8 cellular contexts compared by ENCODE assay signal in the genomic region with DNA sequence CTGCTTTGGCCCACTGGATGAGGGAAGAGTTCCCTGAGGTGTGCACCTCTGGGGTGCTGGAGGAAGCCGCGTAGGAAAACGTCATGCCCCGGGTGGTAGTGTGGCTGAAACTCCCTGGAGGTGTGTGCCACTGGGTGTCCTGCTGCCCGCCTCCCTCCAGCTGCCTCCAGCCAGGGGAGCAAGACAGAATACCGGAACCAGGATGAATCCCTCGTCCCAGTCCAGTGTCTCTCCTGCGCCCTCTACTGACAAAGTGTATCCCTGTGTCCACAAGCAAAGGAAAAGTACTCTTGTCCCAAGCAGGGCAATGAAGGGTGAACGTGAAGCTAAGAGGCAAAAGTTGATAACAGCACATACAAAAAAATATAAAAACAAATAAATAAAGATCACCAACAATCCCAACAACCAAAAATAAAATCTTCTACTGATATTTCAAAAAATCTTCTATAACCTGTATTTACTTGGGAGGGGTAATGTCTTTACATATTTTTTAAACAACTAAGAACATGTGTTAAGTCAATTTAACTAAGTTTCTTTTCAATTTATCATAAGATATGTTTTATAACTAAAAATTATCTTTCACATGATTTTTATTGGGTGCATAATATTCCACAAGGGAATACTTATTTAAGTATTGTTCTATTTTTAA.
DNase-seq lines count a peak whose midpoint lies in the region; ATAC-seq lines count a peak whose summit lies in the region.

No MANE protein-coding gene starts in this region.

- H3K4me3 ChIP-seq in SJCRH30 (no peak overlapping the region), aorta (ENCODE audit: low read length in 2 of 2) (no peak overlapping the region)

- POLR2A ChIA-PET in activated CD4-positive, alpha-beta memory T cell treated with anti-CD3 and anti-CD28 coated beads, Interleukin-2, amount 10 ng/mL, durations not matched to agents 7 days and 5 days (lab: Charles Lee): no interaction called here

- H3K27me3 Mint-ChIP-seq in activated CD4-positive, alpha-beta memory T cell treated with anti-CD3 and anti-CD28 coated beads, Interleukin-2, amount 10 ng/mL, durations not matched to agents 7 days and 5 days: no peaks in the 10 kb centered on the region

- H3K27me3 ChIP-seq in SJCRH30 (0 out of 2 replicates have a peak, but pooled peaks cover 2% of the 10 kb centered on the region), aorta (ENCODE audit: control insufficient read depth in 1 of 2, insufficient read depth in 2 of 2, low read length in 1 of 2) (no peaks in the 10 kb centered on the region)

- H3K9me3 ChIP-seq in SJCRH30 (replicated peaks) (no peaks in the 10 kb centered on the region), aorta (ENCODE audit: control insufficient read depth, low read length) (peaks cover 1% of the 10 kb centered on the region)

- WGBS in aorta, 2 donors: 80 to 85% methylated on average over 9 of the region's 9 CpGs

- no peaks in the 10 kb centered on the region for H3K36me3 Mint-ChIP-seq in activated CD4-positive, alpha-beta memory T cell treated with anti-CD3 and anti-CD28 coated beads, Interleukin-2, amount 10 ng/mL, durations not matched to agents 7 days and 5 days (ENCODE audit: low read depth)

- intact Hi-C loops in aorta (cut with DNase I): loop anchor here (2.0 to 10.0 kb wide), 2 partner anchors 87 to 91 kb away; no protein-coding TSS in a partner anchor

- H3K4me3 Mint-ChIP-seq in activated CD4-positive, alpha-beta memory T cell treated with anti-CD3 and anti-CD28 coated beads, Interleukin-2, amount 10 ng/mL, durations not matched to agents 7 days and 5 days: no peak overlapping the region

- no peaks in the 10 kb centered on the region for H3K4me1 Mint-ChIP-seq in activated CD4-positive, alpha-beta memory T cell treated with anti-CD3 and anti-CD28 coated beads, Interleukin-2, amount 10 ng/mL, durations not matched to agents 7 days and 5 days

- no peak overlapping the region for H3K27ac ChIP-seq in SJCRH30
- no peak overlapping the region for H3K27ac ChIP-seq in aorta (ENCODE audit: low read depth in 1 of 2, low read length in 2 of 2)

- ATAC-seq in aorta (ENCODE audit: low FRiP score): no peak
- ATAC-seq in GM21367 (IDR thresholded peaks at IDR 0.05; ENCODE audit: unreplicated experiment): no peak

- H3K9me3 Mint-ChIP-seq in activated CD4-positive, alpha-beta memory T cell treated with anti-CD3 and anti-CD28 coated beads, Interleukin-2, amount 10 ng/mL, durations not matched to agents 7 days and 5 days: no peaks in the 10 kb centered on the region

- CTCF ChIA-PET in activated CD4-positive, alpha-beta memory T cell treated with anti-CD3 and anti-CD28 coated beads, Interleukin-2, amount 10 ng/mL, durations not matched to agents 7 days and 5 days (lab: Charles Lee): no interaction called here

- H3K36me3 ChIP-seq in SJCRH30 (no peaks in the 10 kb centered on the region), aorta (ENCODE audit: control insufficient read depth in 1 of 2, insufficient read depth in 2 of 2, low read length in 1 of 2) (no peaks in the 10 kb centered on the region)

- H3K4me1 ChIP-seq in SJCRH30 (no peaks in the 10 kb centered on the region), aorta (ENCODE audit: control insufficient read depth in 1 of 2, insufficient read depth in 2 of 2, low read length in 2 of 2) (no peaks in the 10 kb centered on the region)

- H3K27ac Mint-ChIP-seq in activated CD4-positive, alpha-beta memory T cell treated with anti-CD3 and anti-CD28 coated beads, Interleukin-2, amount 10 ng/mL, durations not matched to agents 7 days and 5 days: no peak overlapping the region

- DNase-seq in AG20443 (ENCODE audit: low spot score): peak; percentile 67
- peak; percentile 23 for DNase-seq in H4 (ENCODE audit: low spot score)
- DNase-seq in SJCRH30: peak; percentile 59 to 84
- DNase-seq in iPS DF 4.7 (ENCODE audit: extremely low read depth, low spot score): peak; percentile 82
- no peak for DNase-seq in NCI-H1417 treated with DMSO at 0.1 percent for 48 hours (lab: John Stamatoyannopoulos, UW)
- DNase-seq in aorta: no peak
- DNase-seq in activated CD4-positive, alpha-beta memory T cell treated with anti-CD3 and anti-CD28 coated beads, Interleukin-2, amount 10 ng/mL, durations not matched to agents 7 days and 5 days: no peak

Comparison
In these comparisons a context has a peak if more than half of its experiments do, and no peak if none do; other contexts are left out.
1. DNase-seq: peak in AG20443 (single experiment), H4 (single experiment), SJCRH30 (2 of 2) and iPS DF 4.7 (single experiment); none in NCI-H1417 treated with DMSO at 0.1 percent for 48 hours (single experiment), aorta (0 of 2) and activated CD4-positive, alpha-beta memory T cell treated with anti-CD3 and anti-CD28 coated beads, Interleukin-2, amount 10 ng/mL, durations not matched to agents 7 days and 5 days (single experiment).